In the genomic region with DNA sequence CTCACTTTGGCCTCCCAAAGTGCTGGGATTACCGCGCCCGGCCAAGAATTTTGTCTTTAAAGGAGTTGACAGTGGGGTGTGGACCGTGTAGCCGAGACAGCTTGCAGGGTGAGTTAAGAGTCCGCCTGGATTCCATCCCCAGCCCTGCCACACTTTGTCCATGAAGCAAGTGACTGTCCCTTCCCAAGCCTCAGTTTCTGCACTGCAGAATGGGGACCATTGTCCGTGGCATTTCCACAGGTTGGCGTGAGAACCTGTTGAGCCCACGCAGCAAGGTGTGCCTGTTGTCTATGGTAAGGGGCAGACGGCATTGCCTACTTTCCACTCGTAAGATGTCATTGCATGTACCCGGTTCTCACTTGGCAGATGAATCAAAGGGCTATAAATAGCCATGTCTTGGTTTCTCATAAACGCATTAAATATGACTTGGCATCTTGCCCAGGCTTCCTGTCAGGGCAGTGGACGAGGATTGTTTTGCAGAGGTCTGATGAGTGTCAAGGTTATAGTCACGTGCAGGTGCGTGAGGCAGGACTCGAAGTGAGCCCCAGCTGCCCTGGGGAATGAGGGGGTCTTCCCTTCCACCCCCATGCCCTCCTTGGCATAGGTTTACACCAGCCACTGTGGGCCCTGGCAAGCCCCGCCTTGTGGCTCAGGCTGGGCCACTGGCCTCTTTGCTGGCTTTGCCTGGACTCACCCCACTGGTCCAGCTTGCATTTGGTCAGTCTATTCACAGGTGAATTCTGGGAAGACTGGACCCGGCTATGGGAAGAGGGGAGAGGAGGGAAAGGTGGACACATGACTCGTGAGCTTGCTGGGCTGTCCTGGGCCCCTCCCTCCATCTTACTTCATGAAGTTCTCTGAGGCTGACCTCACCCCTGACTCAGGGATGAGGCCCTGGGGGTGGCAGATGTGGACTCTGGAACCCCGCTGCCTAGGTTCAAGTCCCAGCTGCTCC, we compare ENCODE assay signal across 1 cellular context.
TF ChIP-seq lines count a peak whose summit lies in the region.

No MANE protein-coding gene starts in this region.

TF ChIP-seq in K562, 482 proteins besides CTCF, POLR2A, EP300 and RAD21 (continues in another document):
- TF ChIP-seq ATF7 (IDR thresholded peaks at IDR 0.05) = peak; percentile 14; the same call in 1 of the 2 replicates
- TF ChIP-seq ZNF699 (CRISPR knock-in tag; IDR thresholded peaks at IDR 0.05; ENCODE audit: insufficient replicate concordance) = no peak
- TF ChIP-seq, protein P1, sequence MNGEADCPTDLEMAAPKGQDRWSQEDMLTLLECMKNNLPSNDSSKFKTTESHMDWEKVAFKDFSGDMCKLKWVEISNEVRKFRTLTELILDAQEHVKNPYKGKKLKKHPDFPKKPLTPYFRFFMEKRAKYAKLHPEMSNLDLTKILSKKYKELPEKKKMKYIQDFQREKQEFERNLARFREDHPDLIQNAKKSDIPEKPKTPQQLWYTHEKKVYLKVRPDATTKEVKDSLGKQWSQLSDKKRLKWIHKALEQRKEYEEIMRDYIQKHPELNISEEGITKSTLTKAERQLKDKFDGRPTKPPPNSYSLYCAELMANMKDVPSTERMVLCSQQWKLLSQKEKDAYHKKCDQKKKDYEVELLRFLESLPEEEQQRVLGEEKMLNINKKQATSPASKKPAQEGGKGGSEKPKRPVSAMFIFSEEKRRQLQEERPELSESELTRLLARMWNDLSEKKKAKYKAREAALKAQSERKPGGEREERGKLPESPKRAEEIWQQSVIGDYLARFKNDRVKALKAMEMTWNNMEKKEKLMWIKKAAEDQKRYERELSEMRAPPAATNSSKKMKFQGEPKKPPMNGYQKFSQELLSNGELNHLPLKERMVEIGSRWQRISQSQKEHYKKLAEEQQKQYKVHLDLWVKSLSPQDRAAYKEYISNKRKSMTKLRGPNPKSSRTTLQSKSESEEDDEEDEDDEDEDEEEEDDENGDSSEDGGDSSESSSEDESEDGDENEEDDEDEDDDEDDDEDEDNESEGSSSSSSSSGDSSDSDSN (IDR thresholded peaks at IDR 0.05; ENCODE audit: borderline replicate concordance in 1 of 2, low read depth in 2 of 2, low read length in 2 of 2) = no peak
- no peak for TF ChIP-seq MECOM (CRISPR knock-in tag; IDR thresholded peaks at IDR 0.05)
- TF ChIP-seq, protein P2, sequence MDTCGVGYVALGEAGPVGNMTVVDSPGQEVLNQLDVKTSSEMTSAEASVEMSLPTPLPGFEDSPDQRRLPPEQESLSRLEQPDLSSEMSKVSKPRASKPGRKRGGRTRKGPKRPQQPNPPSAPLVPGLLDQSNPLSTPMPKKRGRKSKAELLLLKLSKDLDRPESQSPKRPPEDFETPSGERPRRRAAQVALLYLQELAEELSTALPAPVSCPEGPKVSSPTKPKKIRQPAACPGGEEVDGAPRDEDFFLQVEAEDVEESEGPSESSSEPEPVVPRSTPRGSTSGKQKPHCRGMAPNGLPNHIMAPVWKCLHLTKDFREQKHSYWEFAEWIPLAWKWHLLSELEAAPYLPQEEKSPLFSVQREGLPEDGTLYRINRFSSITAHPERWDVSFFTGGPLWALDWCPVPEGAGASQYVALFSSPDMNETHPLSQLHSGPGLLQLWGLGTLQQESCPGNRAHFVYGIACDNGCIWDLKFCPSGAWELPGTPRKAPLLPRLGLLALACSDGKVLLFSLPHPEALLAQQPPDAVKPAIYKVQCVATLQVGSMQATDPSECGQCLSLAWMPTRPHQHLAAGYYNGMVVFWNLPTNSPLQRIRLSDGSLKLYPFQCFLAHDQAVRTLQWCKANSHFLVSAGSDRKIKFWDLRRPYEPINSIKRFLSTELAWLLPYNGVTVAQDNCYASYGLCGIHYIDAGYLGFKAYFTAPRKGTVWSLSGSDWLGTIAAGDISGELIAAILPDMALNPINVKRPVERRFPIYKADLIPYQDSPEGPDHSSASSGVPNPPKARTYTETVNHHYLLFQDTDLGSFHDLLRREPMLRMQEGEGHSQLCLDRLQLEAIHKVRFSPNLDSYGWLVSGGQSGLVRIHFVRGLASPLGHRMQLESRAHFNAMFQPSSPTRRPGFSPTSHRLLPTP (IDR thresholded peaks at IDR 0.05; ENCODE audit: borderline replicate concordance, extremely low read depth, insufficient read length) = no peak
- no peak for TF ChIP-seq BDP1 (IDR thresholded peaks at IDR 0.05; ENCODE audit: insufficient read depth, insufficient read length)
- TF ChIP-seq, protein P3, sequence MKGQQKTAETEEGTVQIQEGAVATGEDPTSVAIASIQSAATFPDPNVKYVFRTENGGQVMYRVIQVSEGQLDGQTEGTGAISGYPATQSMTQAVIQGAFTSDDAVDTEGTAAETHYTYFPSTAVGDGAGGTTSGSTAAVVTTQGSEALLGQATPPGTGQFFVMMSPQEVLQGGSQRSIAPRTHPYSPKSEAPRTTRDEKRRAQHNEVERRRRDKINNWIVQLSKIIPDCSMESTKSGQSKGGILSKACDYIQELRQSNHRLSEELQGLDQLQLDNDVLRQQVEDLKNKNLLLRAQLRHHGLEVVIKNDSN (CRISPR knock-in tag; IDR thresholded peaks at IDR 0.05) = peak; percentile 59; the same call in 1 of the 2 replicates
- no peak for TF ChIP-seq SREBF2 (CRISPR knock-in tag; IDR thresholded peaks at IDR 0.05)
- TF ChIP-seq, protein P4, sequence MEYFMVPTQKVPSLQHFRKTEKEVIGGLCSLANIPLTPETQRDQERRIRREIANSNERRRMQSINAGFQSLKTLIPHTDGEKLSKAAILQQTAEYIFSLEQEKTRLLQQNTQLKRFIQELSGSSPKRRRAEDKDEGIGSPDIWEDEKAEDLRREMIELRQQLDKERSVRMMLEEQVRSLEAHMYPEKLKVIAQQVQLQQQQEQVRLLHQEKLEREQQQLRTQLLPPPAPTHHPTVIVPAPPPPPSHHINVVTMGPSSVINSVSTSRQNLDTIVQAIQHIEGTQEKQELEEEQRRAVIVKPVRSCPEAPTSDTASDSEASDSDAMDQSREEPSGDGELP (CRISPR knock-in tag; IDR thresholded peaks at IDR 0.05; ENCODE audit: borderline replicate concordance) = no peak
- TF ChIP-seq NCOA4 (IDR thresholded peaks at IDR 0.05; ENCODE audit: partially characterized antibody) = no peak
- no peak for TF ChIP-seq STAG1 (CRISPR knock-in tag; IDR thresholded peaks at IDR 0.05; ENCODE audit: borderline replicate concordance)
- TF ChIP-seq, protein P5, sequence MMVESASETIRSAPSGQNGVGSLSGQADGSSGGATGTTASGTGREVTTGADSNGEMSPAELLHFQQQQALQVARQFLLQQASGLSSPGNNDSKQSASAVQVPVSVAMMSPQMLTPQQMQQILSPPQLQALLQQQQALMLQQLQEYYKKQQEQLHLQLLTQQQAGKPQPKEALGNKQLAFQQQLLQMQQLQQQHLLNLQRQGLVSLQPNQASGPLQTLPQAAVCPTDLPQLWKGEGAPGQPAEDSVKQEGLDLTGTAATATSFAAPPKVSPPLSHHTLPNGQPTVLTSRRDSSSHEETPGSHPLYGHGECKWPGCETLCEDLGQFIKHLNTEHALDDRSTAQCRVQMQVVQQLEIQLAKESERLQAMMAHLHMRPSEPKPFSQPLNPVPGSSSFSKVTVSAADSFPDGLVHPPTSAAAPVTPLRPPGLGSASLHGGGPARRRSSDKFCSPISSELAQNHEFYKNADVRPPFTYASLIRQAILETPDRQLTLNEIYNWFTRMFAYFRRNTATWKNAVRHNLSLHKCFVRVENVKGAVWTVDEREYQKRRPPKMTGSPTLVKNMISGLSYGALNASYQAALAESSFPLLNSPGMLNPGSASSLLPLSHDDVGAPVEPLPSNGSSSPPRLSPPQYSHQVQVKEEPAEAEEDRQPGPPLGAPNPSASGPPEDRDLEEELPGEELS (CRISPR knock-in tag; IDR thresholded peaks at IDR 0.05; ENCODE audit: borderline replicate concordance) = no peak
- no peak for TF ChIP-seq YY1 (IDR thresholded peaks at IDR 0.05; ENCODE audit: borderline replicate concordance in 1 of 3, control insufficient read depth in 1 of 3, extremely low read depth in 1 of 3, insufficient read depth in 3 of 3, insufficient read length in 1 of 3, insufficient replicate concordance in 2 of 3, low read depth in 1 of 3, low read length in 2 of 3)
- TF ChIP-seq, protein P6, sequence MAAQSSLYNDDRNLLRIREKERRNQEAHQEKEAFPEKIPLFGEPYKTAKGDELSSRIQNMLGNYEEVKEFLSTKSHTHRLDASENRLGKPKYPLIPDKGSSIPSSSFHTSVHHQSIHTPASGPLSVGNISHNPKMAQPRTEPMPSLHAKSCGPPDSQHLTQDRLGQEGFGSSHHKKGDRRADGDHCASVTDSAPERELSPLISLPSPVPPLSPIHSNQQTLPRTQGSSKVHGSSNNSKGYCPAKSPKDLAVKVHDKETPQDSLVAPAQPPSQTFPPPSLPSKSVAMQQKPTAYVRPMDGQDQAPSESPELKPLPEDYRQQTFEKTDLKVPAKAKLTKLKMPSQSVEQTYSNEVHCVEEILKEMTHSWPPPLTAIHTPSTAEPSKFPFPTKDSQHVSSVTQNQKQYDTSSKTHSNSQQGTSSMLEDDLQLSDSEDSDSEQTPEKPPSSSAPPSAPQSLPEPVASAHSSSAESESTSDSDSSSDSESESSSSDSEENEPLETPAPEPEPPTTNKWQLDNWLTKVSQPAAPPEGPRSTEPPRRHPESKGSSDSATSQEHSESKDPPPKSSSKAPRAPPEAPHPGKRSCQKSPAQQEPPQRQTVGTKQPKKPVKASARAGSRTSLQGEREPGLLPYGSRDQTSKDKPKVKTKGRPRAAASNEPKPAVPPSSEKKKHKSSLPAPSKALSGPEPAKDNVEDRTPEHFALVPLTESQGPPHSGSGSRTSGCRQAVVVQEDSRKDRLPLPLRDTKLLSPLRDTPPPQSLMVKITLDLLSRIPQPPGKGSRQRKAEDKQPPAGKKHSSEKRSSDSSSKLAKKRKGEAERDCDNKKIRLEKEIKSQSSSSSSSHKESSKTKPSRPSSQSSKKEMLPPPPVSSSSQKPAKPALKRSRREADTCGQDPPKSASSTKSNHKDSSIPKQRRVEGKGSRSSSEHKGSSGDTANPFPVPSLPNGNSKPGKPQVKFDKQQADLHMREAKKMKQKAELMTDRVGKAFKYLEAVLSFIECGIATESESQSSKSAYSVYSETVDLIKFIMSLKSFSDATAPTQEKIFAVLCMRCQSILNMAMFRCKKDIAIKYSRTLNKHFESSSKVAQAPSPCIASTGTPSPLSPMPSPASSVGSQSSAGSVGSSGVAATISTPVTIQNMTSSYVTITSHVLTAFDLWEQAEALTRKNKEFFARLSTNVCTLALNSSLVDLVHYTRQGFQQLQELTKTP (IDR thresholded peaks at IDR 0.05; ENCODE audit: low read depth in 1 of 2, partially characterized antibody in 2 of 2) = no peak
- TF ChIP-seq, protein P7, sequence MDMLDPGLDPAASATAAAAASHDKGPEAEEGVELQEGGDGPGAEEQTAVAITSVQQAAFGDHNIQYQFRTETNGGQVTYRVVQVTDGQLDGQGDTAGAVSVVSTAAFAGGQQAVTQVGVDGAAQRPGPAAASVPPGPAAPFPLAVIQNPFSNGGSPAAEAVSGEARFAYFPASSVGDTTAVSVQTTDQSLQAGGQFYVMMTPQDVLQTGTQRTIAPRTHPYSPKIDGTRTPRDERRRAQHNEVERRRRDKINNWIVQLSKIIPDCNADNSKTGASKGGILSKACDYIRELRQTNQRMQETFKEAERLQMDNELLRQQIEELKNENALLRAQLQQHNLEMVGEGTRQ (CRISPR knock-in tag; IDR thresholded peaks at IDR 0.05) = 0 out of 2 replicates have a peak, but pooled peaks have one; percentile 13
- no peak for TF ChIP-seq HIVEP1 (CRISPR knock-in tag; IDR thresholded peaks at IDR 0.05)
- no peak for TF ChIP-seq MTA3 (IDR thresholded peaks at IDR 0.05; ENCODE audit: borderline replicate concordance)
- TF ChIP-seq ZNF584 (CRISPR knock-in tag; IDR thresholded peaks at IDR 0.05; ENCODE audit: low read depth) = no peak
